In the genomic region with DNA sequence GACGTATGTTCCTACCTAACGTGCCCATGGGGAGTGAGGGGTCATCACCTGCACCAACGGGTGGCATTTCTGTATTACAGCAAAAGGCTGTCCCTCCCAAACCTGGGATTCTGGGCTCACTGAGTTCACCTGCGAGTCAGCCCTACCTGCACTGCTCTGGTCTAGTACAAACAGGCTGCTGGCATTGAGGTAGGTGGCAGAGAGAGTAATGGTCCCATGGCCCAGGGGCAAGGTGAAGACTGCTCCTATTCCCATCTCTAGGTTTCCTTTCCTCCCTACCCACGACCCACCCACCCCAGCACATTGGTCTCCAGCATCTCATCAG, we compare ENCODE assay signal across 7 cellular contexts. TPM values are rescaled to one million over a fixed set of nuclear protein-coding genes. Genes with fewer than 3 reads are reported as not detected.
DNase-seq lines count a peak whose midpoint lies in the region; ATAC-seq lines count a peak whose summit lies in the region.

No MANE protein-coding gene starts in this region.

- H3K27me3 ChIP-seq in CD4-positive, alpha-beta memory T cell (ENCODE audit: insufficient read depth, low read length): no peaks in the 10 kb centered on the region

- no peaks in the 10 kb centered on the region for H3K9me3 ChIP-seq in CD4-positive, alpha-beta memory T cell (ENCODE audit: control insufficient read depth in 1 of 2, low read length in 2 of 2)

- H3K27ac Mint-ChIP-seq in activated naive CD8-positive, alpha-beta T cell: no peak overlapping the region
- H3K27ac Mint-ChIP-seq in immature natural killer cell: peak overlapping the region; percentile 38 to 80 (median 68)
- peak overlapping the region in 1 of 2 donors; percentile 50 for H3K27ac Mint-ChIP-seq in stimulated activated naive CD8-positive, alpha-beta T cell treated with anti-CD3 and anti-CD28 coated beads, Interleukin-15, amount 100 ng/mL, for 72 hours
- H3K27ac Mint-ChIP-seq in CD4-positive, alpha-beta memory T cell: no peak overlapping the region

- H3K4me3 Mint-ChIP-seq in activated naive CD8-positive, alpha-beta T cell: peak overlapping the region; percentile 71
- peak overlapping the region; percentile 79 to 92 (median 84) for H3K4me3 Mint-ChIP-seq in immature natural killer cell
- peak overlapping the region; percentile 91 to 94 for H3K4me3 Mint-ChIP-seq in stimulated activated naive CD8-positive, alpha-beta T cell treated with anti-CD3 and anti-CD28 coated beads, Interleukin-15, amount 100 ng/mL, for 72 hours
- peak overlapping the region in 4 of 8 donors; percentile 31 to 54 (median 45) for H3K4me3 Mint-ChIP-seq in CD4-positive, alpha-beta memory T cell

- CTCF ChIA-PET in CD4-positive, alpha-beta memory T cell (lab: Charles Lee; ENCODE audit: partially characterized antibody): interaction anchor here (0.7 to 5.7 kb wide), 13 partner anchors 8 to 259 kb away, joined by 3 to 61 read pairs (median 7); a partner anchor contains a TSS

- no peak overlapping the region for H3K4me3 ChIP-seq in CD4-positive, alpha-beta memory T cell (ENCODE audit: low read length in 2 of 2)

- intact Hi-C loops in CD4-positive, alpha-beta memory T cell (cut with micrococcal nuclease): loop anchor here (2.0 to 5.0 kb wide), 2 partner anchors 23 to 120 kb away; a partner anchor contains a TSS

- no peaks in the 10 kb centered on the region for H3K36me3 Mint-ChIP-seq in activated naive CD8-positive, alpha-beta T cell
- H3K36me3 Mint-ChIP-seq in immature natural killer cell: peaks cover 0 to 18% (median 6%) of the 10 kb centered on the region in 3 donors
- H3K36me3 Mint-ChIP-seq in CD4-positive, alpha-beta memory T cell: peaks cover 15 to 18% of the 10 kb centered on the region in 2 donors

- no peaks in the 10 kb centered on the region for H3K9me3 Mint-ChIP-seq in activated naive CD8-positive, alpha-beta T cell (ENCODE audit: low read depth)
- H3K9me3 Mint-ChIP-seq in immature natural killer cell: no peaks in the 10 kb centered on the region
- no peaks in the 10 kb centered on the region for H3K9me3 Mint-ChIP-seq in stimulated activated naive CD8-positive, alpha-beta T cell treated with anti-CD3 and anti-CD28 coated beads, Interleukin-15, amount 100 ng/mL, for 72 hours
- H3K9me3 Mint-ChIP-seq in CD4-positive, alpha-beta memory T cell: no peaks in the 10 kb centered on the region

- no peak for DNase-seq in immature natural killer cell
- no peak for DNase-seq in stimulated activated naive CD8-positive, alpha-beta T cell treated with anti-CD3 and anti-CD28 coated beads, Interleukin-15, amount 100 ng/mL, for 72 hours
- no peak for DNase-seq in CD4-positive, alpha-beta memory T cell

- ATAC-seq in HG02642 (IDR thresholded peaks at IDR 0.05; ENCODE audit: poor library complexity, unreplicated experiment) (peak; percentile 1), HG02763 (IDR thresholded peaks at IDR 0.05; ENCODE audit: unreplicated experiment) (no peak), GM18519 (IDR thresholded peaks at IDR 0.05; ENCODE audit: low FRiP score, unreplicated experiment) (no peak)
- peak; percentile 40 for ATAC-seq in stimulated activated naive CD8-positive, alpha-beta T cell treated with anti-CD3 and anti-CD28 coated beads, Interleukin-15, amount 100 ng/mL, for 72 hours

- peaks cover 15% of the 10 kb centered on the region for H3K36me3 ChIP-seq in CD4-positive, alpha-beta memory T cell (ENCODE audit: insufficient read depth, low read length)

- POLR2A ChIA-PET in CD4-positive, alpha-beta memory T cell (lab: Charles Lee; ENCODE audit: partially characterized antibody): interaction anchor here (0.7 to 2.2 kb wide), 6 partner anchors 10 to 49 kb away, joined by 3 to 9 read pairs (median 3); a partner anchor contains a TSS

- peaks cover 16% of the 10 kb centered on the region for H3K4me1 ChIP-seq in CD4-positive, alpha-beta memory T cell (ENCODE audit: insufficient read depth, low read length)

- H3K27me3 Mint-ChIP-seq in activated naive CD8-positive, alpha-beta T cell: no peaks in the 10 kb centered on the region
- H3K27me3 Mint-ChIP-seq in immature natural killer cell (ENCODE audit: low read depth in 3 of 3): peaks cover 0 to 1% (median 0%) of the 10 kb centered on the region in 3 donors
- H3K27me3 Mint-ChIP-seq in stimulated activated naive CD8-positive, alpha-beta T cell treated with anti-CD3 and anti-CD28 coated beads, Interleukin-15, amount 100 ng/mL, for 72 hours: peaks cover 15% of the 10 kb centered on the region
- peaks cover 0 to 1% of the 10 kb centered on the region in 2 donors for H3K27me3 Mint-ChIP-seq in CD4-positive, alpha-beta memory T cell

- H3K27ac ChIP-seq in CD4-positive, alpha-beta memory T cell (ENCODE audit: low read depth, low read length): no peak overlapping the region

- H3K4me1 Mint-ChIP-seq in activated naive CD8-positive, alpha-beta T cell (ENCODE audit: low read depth): peaks cover 22% of the 10 kb centered on the region
- H3K4me1 Mint-ChIP-seq in immature natural killer cell: peaks cover 23% of the 10 kb centered on the region in 2 donors
- peaks cover 39% of the 10 kb centered on the region for H3K4me1 Mint-ChIP-seq in stimulated activated naive CD8-positive, alpha-beta T cell treated with anti-CD3 and anti-CD28 coated beads, Interleukin-15, amount 100 ng/mL, for 72 hours
- H3K4me1 Mint-ChIP-seq in CD4-positive, alpha-beta memory T cell: peaks cover 10 to 23% (median 12%) of the 10 kb centered on the region in 4 donors

RNA-seq across cellular contexts. Expression of a gene that starts 0.4 kb away (rescaled TPM):
- polyA plus RNA-seq in immature natural killer cell: 1 to 10 TPM; 3.5 to 5.9 (median 5.9) TPM
- total RNA-seq in CD4-positive, alpha-beta memory T cell: 1 to 10 TPM; 5.4 to 5.9 TPM
- not detected for polyA plus RNA-seq in CD4-positive, alpha-beta memory T cell

RNA-seq across cellular contexts. Expression of a gene that starts 23.3 kb away (rescaled TPM):
- 1 to 10 TPM in 1 of 3 donors, not detected in 2; 1.0 TPM for polyA plus RNA-seq in immature natural killer cell
- total RNA-seq in CD4-positive, alpha-beta memory T cell: 1 to 10 TPM; 7.2 to 7.9 TPM
- polyA plus RNA-seq in CD4-positive, alpha-beta memory T cell: 1 to 10 TPM in 1 of 2 donors, under 1 TPM in 1; 0.37 to 2.2 TPM

RNA-seq across cellular contexts. Expression of a gene that starts 23.6 kb away (rescaled TPM):
- 10 to 100 TPM; 54.6 to 80.6 (median 76.9) TPM for polyA plus RNA-seq in immature natural killer cell
- 100 to 1,000 TPM; 106 to 112 TPM for total RNA-seq in CD4-positive, alpha-beta memory T cell
- polyA plus RNA-seq in CD4-positive, alpha-beta memory T cell: 10 to 100 TPM; 67.5 to 80.8 TPM

RNA-seq across cellular contexts. Expression of a gene that starts 30.9 kb away (rescaled TPM):
- polyA plus RNA-seq in immature natural killer cell: 10 to 100 TPM; 11.6 to 27.7 (median 13.4) TPM
- 10 to 100 TPM; 17.5 to 21.5 TPM for total RNA-seq in CD4-positive, alpha-beta memory T cell
- 1 to 10 TPM; 4.7 to 5.7 TPM for polyA plus RNA-seq in CD4-positive, alpha-beta memory T cell

RNA-seq across cellular contexts. Expression of a gene that starts 31.7 kb away (rescaled TPM):
- under 1 TPM in 1 of 3 donors, not detected in 2; 0.44 TPM for polyA plus RNA-seq in immature natural killer cell
- total RNA-seq in CD4-positive, alpha-beta memory T cell: not detected
- not detected for polyA plus RNA-seq in CD4-positive, alpha-beta memory T cell

Comparison
In these comparisons a context has a peak if more than half of its experiments do, and no peak if none do; other contexts are left out.
1. ATAC-seq: peak in HG02642 (single experiment) and stimulated activated naive CD8-positive, alpha-beta T cell treated with anti-CD3 and anti-CD28 coated beads, Interleukin-15, amount 100 ng/mL, for 72 hours (single experiment); none in HG02763 (single experiment) and GM18519 (single experiment).
2. H3K27ac Mint-ChIP-seq: peak in immature natural killer cell (6 of 6); none in activated naive CD8-positive, alpha-beta T cell (single experiment) and CD4-positive, alpha-beta memory T cell (0 of 7).
3. RNA of a gene that starts 0.4 kb away (polyA plus RNA-seq): 3.5 to 5.9 TPM in immature natural killer cell; not detected in CD4-positive, alpha-beta memory T cell; every median in the first group is over 4 times any median in the second.